Comparison of ENCODE assay signal across 8 cellular contexts in the genomic region with DNA sequence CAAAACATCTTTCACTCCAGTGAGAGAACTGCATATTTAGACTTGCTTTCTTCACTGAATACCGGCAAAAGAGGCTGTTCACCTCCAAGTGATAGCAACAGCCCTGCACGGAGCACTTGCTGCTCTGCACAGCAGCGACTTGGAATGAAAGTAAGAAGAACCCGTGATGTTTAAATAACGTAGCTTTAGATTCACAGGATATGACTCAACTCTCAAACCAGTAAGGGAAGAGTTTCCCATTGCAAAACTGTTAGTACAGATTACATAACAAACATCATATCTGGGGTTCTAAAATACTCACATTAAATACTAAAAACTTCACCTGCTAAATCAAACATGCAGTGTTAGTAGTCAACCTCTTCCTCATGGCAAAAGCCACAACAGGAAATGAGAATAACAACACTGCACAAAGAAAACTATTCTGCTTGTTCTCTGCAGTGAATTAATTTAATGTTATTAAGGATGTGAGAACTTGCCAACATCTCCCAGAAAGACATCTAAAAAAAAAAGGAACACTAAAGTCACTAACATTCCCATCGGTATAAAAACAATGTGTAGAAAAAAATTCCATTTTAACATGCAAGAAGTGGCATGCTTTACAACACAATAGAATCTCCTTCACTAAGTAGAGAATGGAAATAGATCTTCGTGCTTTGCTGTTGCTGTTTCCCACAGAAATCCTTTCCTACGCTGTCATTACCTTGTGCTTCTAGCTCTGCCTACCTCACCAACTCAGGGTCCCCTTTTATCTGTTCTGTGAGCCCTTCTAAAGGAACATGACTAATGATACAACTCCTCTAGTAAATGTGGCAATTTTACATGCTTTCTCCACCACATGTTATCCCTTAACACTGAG.
DNase-seq lines count a peak whose midpoint lies in the region; ATAC-seq and TF ChIP-seq lines count a peak whose summit lies in the region.

No MANE protein-coding gene starts in this region.

- H3K27ac Mint-ChIP-seq in stimulated activated effector memory CD8-positive, alpha-beta T cell treated with anti-CD3 and anti-CD28 coated beads, Interleukin-12 subunit alpha, Interleukin-12 subunit beta, amount 100 ng/mL, for 72 hours, result no peak overlapping the region

- no peaks in the 10 kb centered on the region for H3K36me3 Mint-ChIP-seq in stimulated activated effector memory CD8-positive, alpha-beta T cell treated with anti-CD3 and anti-CD28 coated beads, Interleukin-12 subunit alpha, Interleukin-12 subunit beta, amount 100 ng/mL, for 72 hours

- TF ChIP-seq POLR2A in GM18526 (IDR thresholded peaks at IDR 0.05; ENCODE audit: extremely low read depth, insufficient read length), result peak; percentile 74

- H3K9me3 Mint-ChIP-seq in stimulated activated effector memory CD8-positive, alpha-beta T cell treated with anti-CD3 and anti-CD28 coated beads, Interleukin-12 subunit alpha, Interleukin-12 subunit beta, amount 100 ng/mL, for 72 hours, result no peaks in the 10 kb centered on the region

- ATAC-seq in HG02970 (IDR thresholded peaks at IDR 0.05; ENCODE audit: low FRiP score, unreplicated experiment), result peak; percentile 81
- peak; percentile 63 for ATAC-seq in stimulated activated effector memory CD8-positive, alpha-beta T cell treated with anti-CD3 and anti-CD28 coated beads, Interleukin-12 subunit alpha, Interleukin-12 subunit beta, amount 100 ng/mL, for 72 hours

- H3K4me3 Mint-ChIP-seq in stimulated activated effector memory CD8-positive, alpha-beta T cell treated with anti-CD3 and anti-CD28 coated beads, Interleukin-12 subunit alpha, Interleukin-12 subunit beta, amount 100 ng/mL, for 72 hours, result no peak overlapping the region

- no peak for TF ChIP-seq CTCF in AG10803 (conservative IDR thresholded peaks at IDR 0.05; ENCODE audit: low read length)

- DNase-seq in AG10803 (ENCODE audit: low read depth), result peak; percentile 62
- peak; percentile 97 for DNase-seq in NOMO-1 treated with DMSO at 0.1 percent for 48 hours (lab: John Stamatoyannopoulos, UW; ENCODE audit: unreplicated experiment)
- DNase-seq in astrocyte of the hippocampus (ENCODE audit: low read depth, low spot score), result peak; percentile 70
- peak; percentile 17 for DNase-seq in iPS-NIHi7 (ENCODE audit: extremely low spot score)
- no peak for DNase-seq in stimulated activated effector memory CD8-positive, alpha-beta T cell treated with anti-CD3 and anti-CD28 coated beads, Interleukin-12 subunit alpha, Interleukin-12 subunit beta, amount 100 ng/mL, for 72 hours (ENCODE audit: low spot score in 2 of 2)
- no peak for DNase-seq in SK-N-DZ (ENCODE audit: low spot score)

- no peak overlapping the region for H3K4me3 ChIP-seq in AG10803 (ENCODE audit: low read length)

- no peaks in the 10 kb centered on the region for H3K4me1 Mint-ChIP-seq in stimulated activated effector memory CD8-positive, alpha-beta T cell treated with anti-CD3 and anti-CD28 coated beads, Interleukin-12 subunit alpha, Interleukin-12 subunit beta, amount 100 ng/mL, for 72 hours

Comparison
In these comparisons a context has a peak if more than half of its experiments do, and no peak if none do; other contexts are left out.
1. DNase-seq: peak in AG10803 (single experiment), NOMO-1 treated with DMSO at 0.1 percent for 48 hours (single experiment), astrocyte of the hippocampus (single experiment) and iPS-NIHi7 (single experiment); none in stimulated activated effector memory CD8-positive, alpha-beta T cell treated with anti-CD3 and anti-CD28 coated beads, Interleukin-12 subunit alpha, Interleukin-12 subunit beta, amount 100 ng/mL, for 72 hours (0 of 2) and SK-N-DZ (single experiment).